In the genomic region with DNA sequence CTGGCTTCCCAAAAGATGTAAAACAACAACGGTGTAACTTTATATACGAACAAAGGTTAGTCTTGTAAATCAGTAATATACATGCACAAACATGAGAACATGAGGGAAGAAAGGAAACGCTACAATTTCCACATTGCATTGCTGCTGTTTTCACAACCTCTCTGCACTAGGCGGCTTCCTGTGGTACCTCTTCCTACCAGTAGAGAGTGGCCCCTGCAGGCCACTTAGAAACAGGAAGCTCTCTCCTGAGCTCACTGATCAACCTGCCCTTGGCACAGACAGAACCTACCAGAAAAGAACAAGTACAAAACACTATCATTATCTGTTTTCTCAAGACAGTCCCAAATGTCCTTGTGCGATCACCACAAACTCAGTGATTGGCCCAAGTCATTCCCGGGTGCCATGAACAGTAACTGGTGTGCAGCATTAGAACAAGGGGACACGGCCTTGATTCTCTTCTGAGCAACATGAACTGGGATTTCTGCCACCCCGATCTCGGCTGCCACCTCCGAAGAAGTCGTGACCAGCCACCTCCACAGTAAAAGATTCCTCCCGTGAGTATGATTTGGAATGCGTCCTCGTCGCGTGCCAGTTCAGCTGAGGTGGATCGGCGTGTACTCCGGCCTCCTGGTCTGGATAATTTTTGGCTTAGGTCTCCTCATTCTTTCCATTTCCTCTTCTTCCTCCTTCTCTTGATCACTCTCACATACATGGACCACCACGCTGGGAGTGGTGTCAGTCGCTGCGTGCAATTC, we compare ENCODE assay signal across 10 cellular contexts. TPM values are rescaled to one million over a fixed set of nuclear protein-coding genes. Genes with fewer than 3 reads are reported as not detected.
DNase-seq lines count a peak whose midpoint lies in the region; ATAC-seq and TF ChIP-seq lines count a peak whose summit lies in the region.
"Had no signal": no experiment of that assay in that cellular context is flagged by ENCODE, and none has a peak within 500 bp of the region (broad histone marks: within the 10 kb centered on the region; RNA-seq: fewer than 3 reads in every experiment).

No MANE protein-coding gene starts in this region.

- H4K20me1 ChIP-seq in PC-3 (ENCODE audit: low read length) = no peaks in the 10 kb centered on the region

- H3K36me3 Mint-ChIP-seq in activated CD4-positive, alpha-beta T cell treated with anti-CD3 and anti-CD28 coated beads, Interleukin-2, amount 10 ng/mL, durations not matched to agents 24 days and 14 days (ENCODE audit: low read depth) = peaks cover 6% of the 10 kb centered on the region
- peaks cover 47 to 55% of the 10 kb centered on the region in 2 donors for H3K36me3 Mint-ChIP-seq in stimulated activated naive B cell treated with anti-CD40 and anti-IgM and Interleukin-4, amounts not matched to agents 10 μg/mL and 1 μg/mL and 100 μg/mL, for 72 hours

- TF ChIP-seq CTCF in PC-3 (conservative IDR thresholded peaks at IDR 0.05; ENCODE audit: low read depth, low read length) = peak; percentile 59
- peak; percentile 55 for TF ChIP-seq CTCF in epithelial cell of proximal tubule (conservative IDR thresholded peaks at IDR 0.05; ENCODE audit: low read depth, low read length)
- TF ChIP-seq CTCF in omental fat pad (IDR thresholded peaks at IDR 0.05) = no peak
- no peak for TF ChIP-seq CTCF in testis (IDR thresholded peaks at IDR 0.05)

- CTCF ChIA-PET in PC-3 (lab: Charles Lee) = interaction anchor here (0.5 to 1.2 kb wide), 5 partner anchors 8 to 1911 kb away, joined by 3 to 10 read pairs (median 3); no protein-coding TSS in a partner anchor

- intact Hi-C loops in activated CD4-positive, alpha-beta T cell treated with anti-CD3 and anti-CD28 coated beads, Interleukin-2, amount 10 ng/mL, durations not matched to agents 24 days and 14 days (cut with micrococcal nuclease) = loop anchor here (1.0 to 2.0 kb wide), 2 partner anchors 9 to 65 kb away; no protein-coding TSS in a partner anchor
- intact Hi-C loops in PC-3 (cut with micrococcal nuclease) = no loop called here
- intact Hi-C loops in testis (cut with DNase I; ENCODE audit: low total_unique reads) = no loop called here

- H3K9me2 ChIP-seq in PC-3 (replicated peaks; ENCODE audit: low read length) = no peaks in the 10 kb centered on the region

- no peak for TF ChIP-seq POLR2A in testis (IDR thresholded peaks at IDR 0.05)

- H3K4me3 Mint-ChIP-seq in activated CD4-positive, alpha-beta T cell treated with anti-CD3 and anti-CD28 coated beads, Interleukin-2, amount 10 ng/mL, durations not matched to agents 24 days and 14 days = peak overlapping the region; percentile 7
- H3K4me3 Mint-ChIP-seq in stimulated activated naive B cell treated with anti-CD40 and anti-IgM and Interleukin-4, amounts not matched to agents 10 μg/mL and 1 μg/mL and 100 μg/mL, for 72 hours = peak overlapping the region in 1 of 2 donors; percentile 61

- H3K27me3 ChIP-seq in PC-3 (ENCODE audit: low read length) = no peaks in the 10 kb centered on the region
- no peaks in the 10 kb centered on the region for H3K27me3 ChIP-seq in testis

- no peaks in the 10 kb centered on the region for H3K36me3 ChIP-seq in PC-3 (ENCODE audit: low read depth, low read length)
- H3K36me3 ChIP-seq in testis (ENCODE audit: low read depth, missing control alignments) = no peaks in the 10 kb centered on the region

- no peak overlapping the region for H3K27ac ChIP-seq in PC-3 (ENCODE audit: low read length)
- H3K27ac ChIP-seq in testis = no peak overlapping the region
- H3K27ac ChIP-seq: KMS-11 had no signal

- H3K9me3 ChIP-seq in PC-3 (ENCODE audit: low read length) (no peaks in the 10 kb centered on the region), testis (no peaks in the 10 kb centered on the region)

- DNase-seq in activated CD4-positive, alpha-beta T cell treated with anti-CD3 and anti-CD28 coated beads, Interleukin-2, amount 10 ng/mL, durations not matched to agents 24 days and 14 days = peak; percentile 72
- DNase-seq in activated CD4-positive, alpha-beta T cell treated with anti-CD3 and anti-CD28 coated beads, Interleukin-2, amount 50 U/mL, for 1 hour = no peak
- DNase-seq in PC-3 = peak; percentile 25
- no peak for DNase-seq in epithelial cell of proximal tubule (ENCODE audit: low read depth)
- DNase-seq in stimulated activated naive B cell treated with anti-CD40 and anti-IgM and Interleukin-4, amounts not matched to agents 10 μg/mL and 1 μg/mL and 100 μg/mL, for 72 hours = no peak
- no peak for DNase-seq in omental fat pad (ENCODE audit: low spot score)
- DNase-seq in testis = no peak

- no peaks in the 10 kb centered on the region for H3K9me3 Mint-ChIP-seq in activated CD4-positive, alpha-beta T cell treated with anti-CD3 and anti-CD28 coated beads, Interleukin-2, amount 10 ng/mL, durations not matched to agents 24 days and 14 days
- H3K9me3 Mint-ChIP-seq in stimulated activated naive B cell treated with anti-CD40 and anti-IgM and Interleukin-4, amounts not matched to agents 10 μg/mL and 1 μg/mL and 100 μg/mL, for 72 hours = peaks cover 0 to 2% of the 10 kb centered on the region in 2 donors

- H3K27me3 Mint-ChIP-seq in activated CD4-positive, alpha-beta T cell treated with anti-CD3 and anti-CD28 coated beads, Interleukin-2, amount 10 ng/mL, durations not matched to agents 24 days and 14 days = no peaks in the 10 kb centered on the region
- H3K27me3 Mint-ChIP-seq in stimulated activated naive B cell treated with anti-CD40 and anti-IgM and Interleukin-4, amounts not matched to agents 10 μg/mL and 1 μg/mL and 100 μg/mL, for 72 hours = no peaks in the 10 kb centered on the region

- WGBS in testis, 2 donors = 76 to 89% methylated on average over 22 of the region's 22 CpGs

- H3K4me2 ChIP-seq in PC-3 (ENCODE audit: low read length) = no peak overlapping the region
- H3K4me2 ChIP-seq: KMS-11 had no signal

- no peak overlapping the region for H2AFZ ChIP-seq in PC-3 (ENCODE audit: low read length)

- no peaks in the 10 kb centered on the region for H3K79me2 ChIP-seq in PC-3 (ENCODE audit: low read length)

- BruUV-seq in PC-3 (replicated peaks; lab: Mats Ljungman, UMichigan) = no TSS peak

- peak overlapping the region; percentile 30 for H3K27ac Mint-ChIP-seq in activated CD4-positive, alpha-beta T cell treated with anti-CD3 and anti-CD28 coated beads, Interleukin-2, amount 10 ng/mL, durations not matched to agents 24 days and 14 days
- peak overlapping the region; percentile 33 for H3K27ac Mint-ChIP-seq in stimulated activated naive B cell treated with anti-CD40 and anti-IgM and Interleukin-4, amounts not matched to agents 10 μg/mL and 1 μg/mL and 100 μg/mL, for 72 hours

- H3K4me3 ChIP-seq in PC-3 (ENCODE audit: low read length) (no peak overlapping the region), epithelial cell of proximal tubule (ENCODE audit: low read depth, low read length) (no peak overlapping the region), testis (no peak overlapping the region)

- H3K4me1 ChIP-seq in PC-3 (ENCODE audit: insufficient read depth, low read length) (no peaks in the 10 kb centered on the region), testis (peaks cover 8% of the 10 kb centered on the region)

- H3K9ac ChIP-seq in PC-3 (ENCODE audit: low read length) = no peak overlapping the region
- H3K9ac ChIP-seq: KMS-11 had no signal

- POLR2A ChIA-PET in PC-3 (lab: Charles Lee; ENCODE audit: unreplicated experiment) = no interaction called here

- ATAC-seq in PC-3 (peak; percentile 74), GM18511 (IDR thresholded peaks at IDR 0.05; ENCODE audit: unreplicated experiment) (no peak), omental fat pad (ENCODE audit: low FRiP score) (no peak)
- peak; percentile 71 for ATAC-seq in stimulated activated naive B cell treated with anti-CD40 and anti-IgM and Interleukin-4, amounts not matched to agents 10 μg/mL and 1 μg/mL and 100 μg/mL, for 72 hours (replicated peaks)

- H3K4me1 Mint-ChIP-seq in activated CD4-positive, alpha-beta T cell treated with anti-CD3 and anti-CD28 coated beads, Interleukin-2, amount 10 ng/mL, durations not matched to agents 24 days and 14 days = peaks cover 22% of the 10 kb centered on the region
- peaks cover 25 to 46% of the 10 kb centered on the region in 2 donors for H3K4me1 Mint-ChIP-seq in stimulated activated naive B cell treated with anti-CD40 and anti-IgM and Interleukin-4, amounts not matched to agents 10 μg/mL and 1 μg/mL and 100 μg/mL, for 72 hours

- no peaks in the 10 kb centered on the region for H3F3A ChIP-seq in PC-3 (ENCODE audit: low read length, unreplicated experiment)

RNA-seq across cellular contexts. Expression of a gene that starts 5.7 kb away (rescaled TPM):
- 0.28 TPM in 1 of 2 replicates, not detected in the other for total RNA-seq in activated CD4-positive, alpha-beta T cell treated with anti-CD3 and anti-CD28 coated beads, Interleukin-2, amount 10 ng/mL, durations not matched to agents 24 days and 14 days
- total RNA-seq in PC-3 (2014; rRNA removed) = 0.58 and 0.69 TPM in 2 replicates
- total RNA-seq in epithelial cell of proximal tubule = 0.22 TPM in 1 of 2 replicates, not detected in the other
- total RNA-seq in omental fat pad = 10 to 100 TPM in 3 of 4 donors, 1 to 10 TPM in 1; 3.2 to 14.8 (median 12.1) TPM
- 10 to 100 TPM; 12.4 to 16.7 TPM for total RNA-seq in testis
- 7.3 TPM for polyA plus RNA-seq in testis (ENCODE audit: insufficient read depth, low read depth, low replicate concordance)
- polyA plus RNA-seq: neural cell had no signal

Comparison
In these comparisons a context has a peak if more than half of its experiments do, and no peak if none do; other contexts are left out.
1. DNase-seq: peak in activated CD4-positive, alpha-beta T cell treated with anti-CD3 and anti-CD28 coated beads, Interleukin-2, amount 10 ng/mL, durations not matched to agents 24 days and 14 days (single experiment) and PC-3 (single experiment); none in activated CD4-positive, alpha-beta T cell treated with anti-CD3 and anti-CD28 coated beads, Interleukin-2, amount 50 U/mL, for 1 hour (single experiment), epithelial cell of proximal tubule (single experiment), stimulated activated naive B cell treated with anti-CD40 and anti-IgM and Interleukin-4, amounts not matched to agents 10 μg/mL and 1 μg/mL and 100 μg/mL, for 72 hours (single experiment), omental fat pad (single experiment) and testis (single experiment).
2. ATAC-seq: peak in PC-3 (single experiment) and stimulated activated naive B cell treated with anti-CD40 and anti-IgM and Interleukin-4, amounts not matched to agents 10 μg/mL and 1 μg/mL and 100 μg/mL, for 72 hours (2 of 2); none in GM18511 (single experiment) and omental fat pad (single experiment).
3. CTCF ChIP-seq: peak in PC-3 (single experiment) and epithelial cell of proximal tubule (single experiment); none in omental fat pad (0 of 3) and testis (0 of 3).